Comparison of ENCODE assay signal across 1 cellular context in the genomic region with DNA sequence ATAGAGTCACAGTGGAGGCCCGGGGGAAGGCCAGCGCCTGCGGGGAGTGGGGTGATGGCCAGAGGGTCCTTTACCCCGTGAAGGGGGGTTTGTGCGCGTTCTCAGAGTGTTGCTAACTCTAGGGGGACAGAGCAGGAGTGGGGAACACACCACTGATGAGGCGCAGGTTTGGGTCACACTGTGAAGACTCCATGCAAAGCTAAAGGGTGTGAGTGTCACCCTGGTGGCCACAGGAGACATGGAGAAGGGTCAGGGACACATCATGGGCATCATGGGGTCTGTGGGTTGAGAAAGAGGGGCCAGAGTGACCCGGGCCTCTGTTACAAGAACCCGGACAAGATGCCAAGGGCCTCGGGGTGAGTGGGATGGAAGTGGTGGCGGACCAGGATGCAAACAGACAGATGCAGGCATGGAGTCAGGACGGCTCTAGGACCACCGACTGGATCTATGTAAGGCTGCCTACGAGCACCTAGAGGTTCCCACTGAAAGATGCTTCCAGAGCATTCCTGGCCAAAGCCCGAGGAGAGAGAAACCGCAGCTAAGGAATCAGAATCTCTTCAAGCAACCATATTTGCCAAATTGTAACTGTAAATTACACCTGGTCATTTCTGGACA.
TF ChIP-seq lines count a peak whose summit lies in the region.

No MANE protein-coding gene starts in this region.

TF ChIP-seq in IMR-90, 13 proteins besides CTCF, POLR2A, EP300 and RAD21 (continued from another document):
- TF ChIP-seq NFE2L2 (IDR thresholded peaks at IDR 0.05; ENCODE audit: low read depth, low read length) (no peak), BHLHE40 (IDR thresholded peaks at IDR 0.05; ENCODE audit: low read depth, low read length) (no peak), MXI1 (IDR thresholded peaks at IDR 0.05; ENCODE audit: borderline replicate concordance, low read depth, low read length) (no peak), MAFK (IDR thresholded peaks at IDR 0.05; ENCODE audit: low read depth, low read length) (no peak), SMC3 (IDR thresholded peaks at IDR 0.05; ENCODE audit: low read depth, low read length) (no peak), FOS (IDR thresholded peaks at IDR 0.05; ENCODE audit: low read depth, low read length) (no peak)
- TF ChIP-seq, protein P1, sequence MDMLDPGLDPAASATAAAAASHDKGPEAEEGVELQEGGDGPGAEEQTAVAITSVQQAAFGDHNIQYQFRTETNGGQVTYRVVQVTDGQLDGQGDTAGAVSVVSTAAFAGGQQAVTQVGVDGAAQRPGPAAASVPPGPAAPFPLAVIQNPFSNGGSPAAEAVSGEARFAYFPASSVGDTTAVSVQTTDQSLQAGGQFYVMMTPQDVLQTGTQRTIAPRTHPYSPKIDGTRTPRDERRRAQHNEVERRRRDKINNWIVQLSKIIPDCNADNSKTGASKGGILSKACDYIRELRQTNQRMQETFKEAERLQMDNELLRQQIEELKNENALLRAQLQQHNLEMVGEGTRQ (IDR thresholded peaks at IDR 0.05; ENCODE audit: low read depth, low read length), result no peak
TF ChIP-seq in IMR-90: peak in this region for 0.
